ENCODE assay signal across 9 cellular contexts in the genomic region with DNA sequence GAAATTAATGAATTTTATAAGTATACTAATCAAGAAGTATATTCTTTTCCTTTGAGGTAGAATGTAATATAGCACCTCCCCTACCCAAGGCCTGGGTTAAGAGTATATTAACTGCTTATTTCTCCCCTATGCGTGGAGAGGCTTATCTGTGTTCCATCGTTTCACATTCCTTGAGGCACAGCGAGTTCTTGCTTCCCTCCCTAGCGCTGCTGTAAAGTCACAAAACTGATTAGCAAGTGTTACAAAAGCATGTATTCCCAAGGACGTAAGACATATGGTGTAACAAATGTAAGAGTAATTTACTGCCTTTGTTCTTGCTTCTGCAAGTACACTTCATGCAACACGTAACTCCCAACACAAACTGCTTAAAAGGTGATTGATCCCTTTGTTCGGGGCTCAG. TPM values are rescaled to one million over a fixed set of nuclear protein-coding genes. Genes with fewer than 3 reads are reported as not detected.
DNase-seq lines count a peak whose midpoint lies in the region; ATAC-seq, FAIRE-seq and TF ChIP-seq lines count a peak whose summit lies in the region.
"Had no signal": no experiment of that assay in that cellular context is flagged by ENCODE, and none has a peak within 500 bp of the region (broad histone marks: within the 10 kb centered on the region; RNA-seq: fewer than 3 reads in every experiment).

No MANE protein-coding gene starts in this region.

- peak overlapping the region; percentile 99 for H3K27ac Mint-ChIP-seq in memory B cell

- POLR2A ChIA-PET in GM12878 (lab: Charles Lee) = interaction anchor here (1.7 to 2.0 kb wide), 3 partner anchors 110 to 313 kb away, joined by 5 to 8 read pairs (median 8); partner anchors contain the start of genes ANKIB1 and KRIT1

- ATAC-seq in Right ventricle myocardium inferior (no peak), GM12878 (no peak), memory B cell (ENCODE audit: low read depth) (no peak), HG03280 (IDR thresholded peaks at IDR 0.05; ENCODE audit: unreplicated experiment) (no peak), HG03442 (IDR thresholded peaks at IDR 0.05; ENCODE audit: unreplicated experiment) (no peak)

- peaks cover 41% of the 10 kb centered on the region for H3K79me2 ChIP-seq in GM12878 (ENCODE audit: control insufficient read depth, insufficient read depth, low read length)

- peaks cover 7% of the 10 kb centered on the region for H3K36me3 ChIP-seq in left ventricle myocardium inferior
- H3K36me3 ChIP-seq in GM12878 (ENCODE audit: control insufficient read depth in 2 of 2, insufficient read depth in 2 of 2, low read length in 1 of 2) = no peaks in the 10 kb centered on the region

- peak overlapping the region; percentile 94 for H3K9ac ChIP-seq in GM12878 (ENCODE audit: control insufficient read depth, insufficient read depth, low read length)

- H2AFZ ChIP-seq in GM12878 (ENCODE audit: control insufficient read depth, low read depth, low read length) = peak overlapping the region; percentile 99

- TF ChIP-seq POLR2A in GM12878 (IDR thresholded peaks at IDR 0.05; ENCODE audit: low read depth, low read length) = no peak

- FAIRE-seq in GM12878 (lab: Jason Lieb, UNC) = peak; percentile 41
- FAIRE-seq: islet of Langerhans had no signal

- peak overlapping the region; percentile 95 for H3K4me3 Mint-ChIP-seq in memory B cell

- RAD21 ChIA-PET in GM12878 (lab: Charles Lee; ENCODE audit: unreplicated experiment) = interaction anchor here (1.4 kb wide), 1 partner anchor 111 kb away, joined by 5 read pairs; the partner anchor contains the start of genes ANKIB1 and KRIT1

- H3K4me2 ChIP-seq in GM12878 (ENCODE audit: control insufficient read depth, insufficient read depth) = peak overlapping the region; percentile 93

- no peak for TF ChIP-seq EP300 in GM12878 (IDR thresholded peaks at IDR 0.05; ENCODE audit: borderline replicate concordance in 1 of 2, control insufficient read depth in 1 of 2, low read depth in 2 of 2, low read length in 2 of 2)

- in situ Hi-C loops in GM12878 (cut with MboI) = no loop called here

- H3K27me3 ChIP-seq in left ventricle myocardium inferior (ENCODE audit: low read depth) = no peaks in the 10 kb centered on the region
- H3K27me3 ChIP-seq in GM12878 (replicated peaks in 1 of 2; ENCODE audit: control insufficient read depth in 2 of 2, insufficient read depth in 2 of 2, low read length in 1 of 2) = no peaks in the 10 kb centered on the region

- no peaks in the 10 kb centered on the region for H3K9me3 Mint-ChIP-seq in memory B cell

- CTCF ChIA-PET in GM12878 (lab: Yijun Ruan, JAX) = interaction anchor here (0.7 to 1.6 kb wide), 3 partner anchors 9 to 115 kb away, joined by 3 read pairs; no protein-coding TSS in a partner anchor

- DNase-seq in left ventricle myocardium inferior (no peak), Right ventricle myocardium inferior (ENCODE audit: missing footprints) (no peak), GM12878 (ENCODE audit: low read depth, low spot score) (no peak), memory B cell (ENCODE audit: low spot score in 2 of 2) (no peak), T1000 (lab: John Stamatoyannopoulos, UW) (no peak)
- DNase-seq in stimulated activated CD4-positive, alpha-beta T cell treated with anti-CD3 and anti-CD28 coated beads, Interleukin-4, amount 100 ng/mL, for 4 hours = no peak

- intact Hi-C loops in left ventricle myocardium inferior (cut with micrococcal nuclease) (no loop called here), Right ventricle myocardium inferior (cut with DNase I) (loop anchor here (10.0 kb wide), 1 partner anchor 251 kb away; the partner anchor contains the start of gene MTERF1), GM12878 (cut with micrococcal nuclease; ENCODE audit: unreplicated experiment) (loop anchor here (2.0 kb wide), 1 partner anchor 313 kb away; no protein-coding TSS in a partner anchor)

- H3K4me1 ChIP-seq in left ventricle myocardium inferior (peaks cover 30% of the 10 kb centered on the region), GM12878 (ENCODE audit: control insufficient read depth, insufficient read depth, low read length) (peaks cover 3% of the 10 kb centered on the region; the same call in 1 of the 2 replicates)

- peaks cover 23% of the 10 kb centered on the region for H3K4me1 Mint-ChIP-seq in memory B cell

- 97% methylated on average over 7 of the region's 7 CpGs for WGBS in GM12878 (ENCODE audit: insufficient coverage, insufficient replicate concordance, low lambda C conversion rate, missing lambda C conversion rate)

- H4K20me1 ChIP-seq in GM12878 (ENCODE audit: control insufficient read depth, insufficient read depth) = no peaks in the 10 kb centered on the region

- no peaks in the 10 kb centered on the region for H3K27me3 Mint-ChIP-seq in memory B cell

- no peak for TF ChIP-seq RAD21 in GM12878 (IDR thresholded peaks at IDR 0.05; ENCODE audit: insufficient read depth, low read depth, low read length)

- TF ChIP-seq CTCF in left ventricle myocardium inferior (IDR thresholded peaks at IDR 0.05; ENCODE audit: borderline replicate concordance) (no peak), GM12878 (IDR thresholded peaks at IDR 0.05 in 2 of 3, conservative IDR thresholded peaks at IDR 0.05 in 1 of 3; ENCODE audit: control insufficient read depth in 2 of 3, extremely low read depth in 1 of 3, insufficient read depth in 1 of 3, low read depth in 3 of 3, low read length in 3 of 3) (no peak)

- peak overlapping the region; percentile 95 for H3K27ac ChIP-seq in left ventricle myocardium inferior (replicated peaks)
- peak overlapping the region; percentile 99 for H3K27ac ChIP-seq in GM12878 (ENCODE audit: control insufficient read depth, insufficient read depth)

- H3K36me3 Mint-ChIP-seq in memory B cell = peaks cover 6% of the 10 kb centered on the region

- SMC1A ChIA-PET in GM12878 (lab: Charles Lee; ENCODE audit: uncharacterized antibody, unreplicated experiment) = interaction anchor here (1.5 to 2.0 kb wide), 3 partner anchors 11 to 312 kb away, joined by 3 to 11 read pairs (median 8); partner anchors contain the start of gene GATAD1

- H3K4me3 ChIP-seq in left ventricle myocardium inferior (peak overlapping the region; percentile 97), GM12878 (peak overlapping the region; percentile 79)

- H3K9me3 ChIP-seq in left ventricle myocardium inferior (replicated peaks) (no peaks in the 10 kb centered on the region), GM12878 (replicated peaks; ENCODE audit: control insufficient read depth, insufficient read depth, low read length) (no peaks in the 10 kb centered on the region; the same call in 1 of the 3 replicates)

- BruUV-seq in GM12878 (replicated peaks; lab: Mats Ljungman, UMichigan) = no TSS peak

TF ChIP-seq in GM12878, 131 proteins besides CTCF, POLR2A, EP300 and RAD21:
- TF ChIP-seq GATAD2B (conservative IDR thresholded peaks at IDR 0.05; ENCODE audit: low read depth) = no peak
- TF ChIP-seq RB1 (IDR thresholded peaks at IDR 0.05; ENCODE audit: borderline replicate concordance) = no peak
- no peak for TF ChIP-seq EED (IDR thresholded peaks at IDR 0.05; ENCODE audit: low read depth)
- TF ChIP-seq LARP7 (IDR thresholded peaks at IDR 0.05) = no peak
- no peak for TF ChIP-seq KDM1A (IDR thresholded peaks at IDR 0.05; ENCODE audit: borderline replicate concordance)
- TF ChIP-seq GABPA (IDR thresholded peaks at IDR 0.05; ENCODE audit: low read depth) = no peak
- TF ChIP-seq DPF2 (IDR thresholded peaks at IDR 0.05) = no peak
- TF ChIP-seq BMI1 (IDR thresholded peaks at IDR 0.05; ENCODE audit: borderline replicate concordance) = no peak
- no peak for TF ChIP-seq RAD51 (IDR thresholded peaks at IDR 0.05)
- no peak for TF ChIP-seq SIN3A (IDR thresholded peaks at IDR 0.05; ENCODE audit: low read depth, low read length)

RNA-seq across cellular contexts. Expression of gene CYP51A1, which starts 1.2 kb away (rescaled TPM):
- total RNA-seq in left ventricle myocardium inferior (15.8 TPM), Right ventricle myocardium inferior (19.3 TPM), GM12878 (2014; rRNA removed) (91.9 and 119 TPM in 2 replicates), GM12878 (2014; rRNA removed; fragmentation: Illumina TruSeq; extraction: Trizol) (113 and 117 TPM in 2 replicates), GM12878 (2021) (78.4 and 82.7 TPM in 2 replicates)
- total RNA-seq in GM12878 (2013; cell fraction: nucleolus; rRNA removed) = 103 and 112 TPM in 2 replicates
- polyA plus RNA-seq in GM12878 (2011; ENCODE audit: low read depth) = 34.8 TPM
- polyA plus RNA-seq in GM12878 (2011; rRNA removed) (21.5 and 31.5 TPM in 2 replicates), GM12878 (2014; fragmentation: Illumina TruSeq; extraction: Trizol) (63.8 and 80.8 TPM in 2 replicates), GM12878 (2014; fragmentation: Nextera tagmentation; extraction: Ambion mirVana) (10 to 100 TPM; 28.1 to 33.1 TPM), GM12878 (2014; rRNA removed) (38.6 and 47.3 TPM in 2 replicates), GM12878 (2016; fragmentation: Nextera tagmentation; extraction: Ambion mirVana) (10 to 100 TPM; 59.9 to 74.8 TPM)
- polyA plus RNA-seq in GM12878 (2011; cell fraction: cytosol; rRNA removed) = 14.1 and 23.2 TPM in 2 replicates
- 6.5 and 10.0 TPM in 2 replicates for polyA plus RNA-seq in GM12878 (2011; cell fraction: nucleus; rRNA removed)
- polyA plus RNA-seq in GM12878 (2012) = 47.5 and 57.5 TPM in 2 replicates
- polyA minus RNA-seq in GM12878 (2011; rRNA and poly(A)+ RNA removed) = 31.4 and 38.8 TPM in 2 replicates
- 20.6 and 25.9 TPM in 2 replicates for polyA minus RNA-seq in GM12878 (2011; cell fraction: cytosol; rRNA and poly(A)+ RNA removed)
- polyA minus RNA-seq in GM12878 (2011; cell fraction: nucleus; rRNA and poly(A)+ RNA removed) = 10.4 and 13.8 TPM in 2 replicates

RNA-seq across cellular contexts. Expression of gene LRRD1, which starts 43.5 kb away (rescaled TPM):
- total RNA-seq in left ventricle myocardium inferior = not detected
- total RNA-seq in Right ventricle myocardium inferior = not detected
- 0.27 and 0.44 TPM in 2 replicates for total RNA-seq in GM12878 (2013; cell fraction: nucleolus; rRNA removed)
- 0.06 and 0.11 TPM in 2 replicates for total RNA-seq in GM12878 (2014; rRNA removed)
- 0.04 TPM in 1 of 2 replicates, not detected in the other for total RNA-seq in GM12878 (2014; rRNA removed; fragmentation: Illumina TruSeq; extraction: Trizol)
- not detected in 2 replicates for total RNA-seq in GM12878 (2021)
- not detected for polyA plus RNA-seq in GM12878 (2011; ENCODE audit: low read depth)
- 0.03 TPM in 1 of 2 replicates, not detected in the other for polyA plus RNA-seq in GM12878 (2011; rRNA removed)
- not detected in 2 replicates for polyA plus RNA-seq in GM12878 (2011; cell fraction: cytosol; rRNA removed)
- not detected in 2 replicates for polyA plus RNA-seq in GM12878 (2011; cell fraction: nucleus; rRNA removed)
- not detected in 2 replicates for polyA plus RNA-seq in GM12878 (2012)
- 0.16 TPM in 1 of 2 replicates, not detected in the other for polyA plus RNA-seq in GM12878 (2014; fragmentation: Illumina TruSeq; extraction: Trizol)
- polyA plus RNA-seq in GM12878 (2014; fragmentation: Nextera tagmentation; extraction: Ambion mirVana) = not detected
- not detected in 2 replicates for polyA plus RNA-seq in GM12878 (2014; rRNA removed)
- not detected for polyA plus RNA-seq in GM12878 (2016; fragmentation: Nextera tagmentation; extraction: Ambion mirVana)
- polyA minus RNA-seq in GM12878 (2011; rRNA and poly(A)+ RNA removed) = not detected in 2 replicates
- polyA minus RNA-seq in GM12878 (2011; cell fraction: cytosol; rRNA and poly(A)+ RNA removed) = not detected in 2 replicates
- not detected in 2 replicates for polyA minus RNA-seq in GM12878 (2011; cell fraction: nucleus; rRNA and poly(A)+ RNA removed)
